26 cellular contexts compared by ENCODE assay signal in genomic region chr20:62087632-62088031, GRCh38.
"Had no signal": no experiment of that assay in that cellular context is flagged by ENCODE, and none has a peak within 500 bp of the region (broad histone marks: within the 10 kb centered on the region; RNA-seq: fewer than 3 reads in every experiment).

No MANE protein-coding gene starts in this region.

- H3K4me3 ChIP-seq: body of pancreas, breast epithelium, MG63, SJCRH30, SK-N-MC had no signal

- H3K27me3 ChIP-seq: body of pancreas, MG63 had no signal

- H3K9me3 ChIP-seq: body of pancreas, breast epithelium, MG63 had no signal

- H3K27ac ChIP-seq: body of pancreas, breast epithelium, SJCRH30, SK-N-MC had no signal

- DNase-seq: activated CD4-positive, alpha-beta T cell treated with anti-CD3 and anti-CD28 coated beads, Interleukin-2, amount 10 ng/mL, durations not matched to agents 24 days and 14 days; activated CD4-positive, alpha-beta T cell treated with anti-CD3 and anti-CD28 coated beads, Interleukin-2, amount 50 U/mL, for 48 hours; activated CD8-positive, alpha-beta T cell treated with anti-CD3 and anti-CD28 coated beads, Interleukin-2, amount 10 ng/mL, durations not matched to agents 7 days and 5 days; activated gamma-delta T cell; activated naive CD4-positive, alpha-beta T cell treated with Interleukin-2 at 50 U/mL for 16 hours; activated naive CD8-positive, alpha-beta T cell treated with anti-CD3 and anti-CD28 coated beads, Interleukin-2, amount 10 ng/mL, durations not matched to agents 7 days and 5 days; activated T-cell treated with anti-CD3 and anti-CD28 coated beads, Interleukin-2, amount 50 U/mL, for 24 hours; amygdala; caudate nucleus; cerebellar nuclear complex; Kasumi-1; NCI-H1092; NCI-H146; NCI-H187; NCI-H2081; NCI-H446 treated with DMSO at 0.1 percent for 48 hours; NCI-H524; NCI-H748 treated with DMSO at 0.1 percent for 48 hours; NK-92 treated with Interleukin-12 subunit alpha and Interleukin-12 subunit beta, amount 100 ng/mL, for 24 hours; Right ventricle myocardium superior had no signal

- FAIRE-seq: astrocyte had no signal

- H3K36me3 ChIP-seq: breast epithelium, MG63, SJCRH30 had no signal

- ATAC-seq: activated CD8-positive, alpha-beta T cell treated with anti-CD3 and anti-CD28 coated beads, Interleukin-2, amount 10 ng/mL, durations not matched to agents 7 days and 5 days had no signal

- H3K4me1 ChIP-seq: body of pancreas, breast epithelium had no signal
